9 cellular contexts compared by ENCODE assay signal in the genomic region with DNA sequence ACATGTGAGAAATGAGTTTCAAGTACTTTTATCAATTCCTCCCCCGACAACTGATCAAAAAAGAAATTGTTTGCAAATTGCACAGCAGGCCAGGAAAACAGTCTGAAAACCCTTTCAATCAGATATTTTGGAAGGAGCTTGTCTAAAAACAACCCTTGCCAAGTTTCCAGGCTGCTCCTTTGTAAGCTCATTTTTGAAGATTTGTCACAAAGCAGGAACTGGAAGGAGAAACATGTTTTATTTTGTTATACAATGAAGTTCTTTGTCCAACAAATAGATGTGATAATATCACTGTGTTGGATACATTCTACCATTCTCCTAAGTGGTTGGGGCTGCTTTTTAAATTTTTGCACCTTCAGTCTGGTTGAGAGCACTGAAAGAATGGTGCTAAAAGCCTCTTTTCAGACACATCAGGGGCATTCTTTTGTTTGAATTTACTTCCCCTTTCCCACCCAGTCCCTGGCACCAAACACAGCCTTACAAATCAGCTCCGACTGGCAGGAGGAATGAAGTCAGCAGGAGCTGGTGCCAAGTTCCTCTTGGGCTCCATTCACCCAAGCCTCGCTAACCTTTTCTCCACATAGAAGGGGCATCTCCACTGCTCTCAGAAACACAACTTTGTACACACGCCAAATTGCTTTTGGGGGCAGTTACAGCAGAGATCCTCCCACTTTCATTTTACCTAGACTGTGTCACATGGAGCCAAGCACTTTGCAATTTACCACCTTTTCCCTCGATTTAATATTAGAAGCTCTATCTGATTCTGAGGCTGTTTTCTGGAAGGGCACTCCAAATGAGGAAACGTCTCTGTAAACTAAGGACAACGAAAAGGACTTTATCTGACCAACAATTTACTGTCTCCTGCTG.
DNase-seq lines count a peak whose midpoint lies in the region; ATAC-seq, FAIRE-seq and TF ChIP-seq lines count a peak whose summit lies in the region.
"Had no signal": no experiment of that assay in that cellular context is flagged by ENCODE, and none has a peak within 500 bp of the region (broad histone marks: within the 10 kb centered on the region; RNA-seq: fewer than 3 reads in every experiment).

No MANE protein-coding gene starts in this region.

- peaks cover 0 to 4% (median 0%) of the 10 kb centered on the region in 3 donors for H3K4me1 ChIP-seq in pancreas

- peak overlapping the region in 3 of 4 donors; percentile 1 to 68 (median 51) for H3K27ac ChIP-seq in pancreas

- H3K4me3 ChIP-seq in pancreas = no peak overlapping the region

- intact Hi-C loops in pancreas (cut with DNase I) = no loop called here

- H3K36me3 ChIP-seq in pancreas = no peaks in the 10 kb centered on the region

- H3K4me3 Mint-ChIP-seq in natural killer cell treated with Interleukin-12 subunit alpha and Interleukin-12 subunit beta and Interleukin-15 and Interleukin-18, amount 100 ng/mL, for 72 hours = no peak overlapping the region

- no peaks in the 10 kb centered on the region for H3K27me3 ChIP-seq in pancreas

- H3K27me3 Mint-ChIP-seq in natural killer cell treated with Interleukin-12 subunit alpha and Interleukin-12 subunit beta and Interleukin-15 and Interleukin-18, amount 100 ng/mL, for 72 hours = peaks cover 7 to 20% of the 10 kb centered on the region in 2 donors

- WGBS in pancreas, 2 donors = 23 to 39% methylated on average over 7 of the region's 7 CpGs

- no peaks in the 10 kb centered on the region for H3K9me3 Mint-ChIP-seq in natural killer cell treated with Interleukin-12 subunit alpha and Interleukin-12 subunit beta and Interleukin-15 and Interleukin-18, amount 100 ng/mL, for 72 hours
- no peaks in the 10 kb centered on the region for H3K9me3 Mint-ChIP-seq in activated naive CD4-positive, alpha-beta T cell treated with anti-CD3 and anti-CD28 coated beads, Interleukin-2, amount 50 U/mL, for 72 hours

- DNase-seq in DMS79 treated with DMSO at 0.1 percent for 48 hours (lab: John Stamatoyannopoulos, UW) (peak; percentile 89), OCI-M1 (lab: John Stamatoyannopoulos, UW) (peak; percentile 66), fibroblast of peridontal ligament (ENCODE audit: extremely low read depth) (peak; percentile 19), pancreas (peak in 4 of 6 donors; percentile 23 to 62 (median 41))
- DNase-seq in natural killer cell treated with Interleukin-12 subunit alpha and Interleukin-12 subunit beta and Interleukin-15 and Interleukin-18, amount 100 ng/mL, for 72 hours (ENCODE audit: low spot score) = no peak
- DNase-seq in activated naive CD4-positive, alpha-beta T cell treated with anti-CD3 and anti-CD28 coated beads, Interleukin-2, amount 50 U/mL, for 72 hours (ENCODE audit: low spot score in 2 of 2) = no peak
- DNase-seq: activated effector memory CD4-positive, alpha-beta T cell treated with anti-CD3 and anti-CD28 coated beads, Interleukin-2, amount 50 U/mL, for 16 hours had no signal

- H3K27ac Mint-ChIP-seq in natural killer cell treated with Interleukin-12 subunit alpha and Interleukin-12 subunit beta and Interleukin-15 and Interleukin-18, amount 100 ng/mL, for 72 hours = no peak overlapping the region
- H3K27ac Mint-ChIP-seq in activated naive CD4-positive, alpha-beta T cell treated with anti-CD3 and anti-CD28 coated beads, Interleukin-2, amount 50 U/mL, for 72 hours = no peak overlapping the region

- TF ChIP-seq CTCF in pancreas (IDR thresholded peaks at IDR 0.05) = no peak

- H3K36me3 Mint-ChIP-seq in natural killer cell treated with Interleukin-12 subunit alpha and Interleukin-12 subunit beta and Interleukin-15 and Interleukin-18, amount 100 ng/mL, for 72 hours = no peaks in the 10 kb centered on the region
- H3K36me3 Mint-ChIP-seq in activated naive CD4-positive, alpha-beta T cell treated with anti-CD3 and anti-CD28 coated beads, Interleukin-2, amount 50 U/mL, for 72 hours = no peaks in the 10 kb centered on the region

- no peak for FAIRE-seq in pancreas (lab: Jason Lieb, UNC)

- ATAC-seq in pancreas = peak; percentile 58 to 92 (median 88)
- no peak for ATAC-seq in natural killer cell treated with Interleukin-12 subunit alpha and Interleukin-12 subunit beta and Interleukin-15 and Interleukin-18, amount 100 ng/mL, for 72 hours
- ATAC-seq in activated naive CD4-positive, alpha-beta T cell treated with anti-CD3 and anti-CD28 coated beads, Interleukin-2, amount 50 U/mL, for 72 hours = no peak
- ATAC-seq in HG03342 (IDR thresholded peaks at IDR 0.05; ENCODE audit: unreplicated experiment) = no peak
- no peak for ATAC-seq in HG02623 (IDR thresholded peaks at IDR 0.05; ENCODE audit: unreplicated experiment)

- no peaks in the 10 kb centered on the region for H3K9me3 ChIP-seq in pancreas

- peaks cover 0 to 3% of the 10 kb centered on the region in 2 donors for H3K4me1 Mint-ChIP-seq in natural killer cell treated with Interleukin-12 subunit alpha and Interleukin-12 subunit beta and Interleukin-15 and Interleukin-18, amount 100 ng/mL, for 72 hours (ENCODE audit: low read depth in 2 of 2)

Comparison
In these comparisons a context has a peak if more than half of its experiments do, and no peak if none do; other contexts are left out.
1. DNase-seq: peak in DMS79 treated with DMSO at 0.1 percent for 48 hours (single experiment), OCI-M1 (single experiment), fibroblast of peridontal ligament (single experiment) and pancreas (4 of 6); none in natural killer cell treated with Interleukin-12 subunit alpha and Interleukin-12 subunit beta and Interleukin-15 and Interleukin-18, amount 100 ng/mL, for 72 hours (single experiment) and activated naive CD4-positive, alpha-beta T cell treated with anti-CD3 and anti-CD28 coated beads, Interleukin-2, amount 50 U/mL, for 72 hours (0 of 2).
2. ATAC-seq: peak in pancreas (4 of 4); none in natural killer cell treated with Interleukin-12 subunit alpha and Interleukin-12 subunit beta and Interleukin-15 and Interleukin-18, amount 100 ng/mL, for 72 hours (0 of 2), activated naive CD4-positive, alpha-beta T cell treated with anti-CD3 and anti-CD28 coated beads, Interleukin-2, amount 50 U/mL, for 72 hours (0 of 2), HG03342 (single experiment) and HG02623 (single experiment).